In genomic region chr19:41235480-41235879, GRCh38 we compare ENCODE assay signal across 33 cellular contexts. TPM values are rescaled to one million over a fixed set of nuclear protein-coding genes. Genes with fewer than 3 reads are reported as not detected.
"Had no signal": no experiment of that assay in that cellular context is flagged by ENCODE, and none has a peak within 500 bp of the region (broad histone marks: within the 10 kb centered on the region; RNA-seq: fewer than 3 reads in every experiment).

No MANE protein-coding gene starts in this region.

- H3K27ac ChIP-seq: ascending aorta, cardiac muscle cell, WERI-Rb-1 had no signal

- ATAC-seq: activated CD4-positive, alpha-beta T cell treated with anti-CD3 and anti-CD28 coated beads for 36 hours; activated CD4-positive, CD25-positive, alpha-beta regulatory T cell treated with anti-CD3 and anti-CD28 coated beads, Interleukin-2, amount 50 U/mL, for 24 hours; activated CD8-positive, alpha-beta memory T cell treated with anti-CD3 and anti-CD28 coated beads, Interleukin-2, amount 10 ng/mL, durations not matched to agents 7 days and 5 days; activated CD8-positive, alpha-beta T cell treated with anti-CD3 and anti-CD28 coated beads, Interleukin-2, amount 10 ng/mL, durations not matched to agents 7 days and 5 days; activated naive CD8-positive, alpha-beta T cell treated with anti-CD3 and anti-CD28 coated beads, Interleukin-2, amount 50 U/mL, for 24 hours; WTC11 had no signal

- H3K4me1 ChIP-seq: ascending aorta had no signal

- DNase-seq: activated CD4-positive, alpha-beta memory T cell treated with anti-CD3 and anti-CD28 coated beads, Interleukin-2, amount 10 ng/mL, durations not matched to agents 7 days and 5 days; activated CD4-positive, alpha-beta T cell treated with anti-CD3 and anti-CD28 coated beads for 1 hour; activated CD4-positive, alpha-beta T cell treated with anti-CD3 and anti-CD28 coated beads for 36 hours; activated CD4-positive, alpha-beta T cell treated with anti-CD3 and anti-CD28 coated beads for 48 hours; activated CD4-positive, alpha-beta T cell treated with anti-CD3 and anti-CD28 coated beads, Interleukin-2, amount 10 ng/mL, durations not matched to agents 7 days and 5 days; activated CD4-positive, alpha-beta T cell treated with anti-CD3 and anti-CD28 coated beads, Interleukin-2, amount 50 U/mL, for 48 hours; activated CD4-positive, CD25-positive, alpha-beta regulatory T cell; activated CD8-positive, alpha-beta memory T cell treated with anti-CD3 and anti-CD28 coated beads for 24 hours; activated CD8-positive, alpha-beta memory T cell treated with anti-CD3 and anti-CD28 coated beads, Interleukin-2, amount 10 ng/mL, durations not matched to agents 7 days and 5 days; activated CD8-positive, alpha-beta memory T cell treated with anti-CD3 and anti-CD28 coated beads, Interleukin-2, amount 50 U/mL, for 48 hours; activated CD8-positive, alpha-beta T cell treated with anti-CD3 and anti-CD28 coated beads, Interleukin-2, amount 10 ng/mL, durations not matched to agents 7 days and 5 days; activated effector memory CD4-positive, alpha-beta T cell treated with Interleukin-2 at 50 U/mL for 16 hours; activated gamma-delta T cell; activated naive CD4-positive, alpha-beta T cell treated with anti-CD3 and anti-CD28 coated beads, Interleukin-2, amount 10 ng/mL, durations not matched to agents 7 days and 5 days; activated naive CD4-positive, alpha-beta T cell treated with Interleukin-2 at 50 U/mL for 16 hours; activated naive CD8-positive, alpha-beta T cell treated with anti-CD3 and anti-CD28 coated beads, Interleukin-2, amount 10 ng/mL, durations not matched to agents 7 days and 5 days; activated naive CD8-positive, alpha-beta T cell treated with anti-CD3 and anti-CD28 coated beads, Interleukin-2, amount 50 U/mL, for 24 hours; activated T-cell treated with anti-CD3 and anti-CD28 coated beads, Interleukin-2, amount 50 U/mL, for 24 hours; activated T-cell treated with anti-CD3 and anti-CD28 coated beads, Interleukin-2, amount 50 U/mL, for 48 hours; amygdala; anterior cingulate cortex; caudate nucleus; cerebellar nuclear complex; T-helper 1 cell; T-helper 2 cell; T-helper 9 cell; WERI-Rb-1 had no signal

- H3K4me3 ChIP-seq: ascending aorta, cardiac muscle cell had no signal

- FAIRE-seq: bronchial epithelial cell had no signal

- H3K36me3 ChIP-seq: WERI-Rb-1 had no signal

- H3K9me3 ChIP-seq: ascending aorta had no signal

- H3K27me3 ChIP-seq: ascending aorta, cardiac muscle cell had no signal

RNA-seq across cellular contexts. Expression of gene AXL, which starts 16.5 kb away (rescaled TPM):
- total RNA-seq: activated CD8-positive, alpha-beta T cell treated with anti-CD3 and anti-CD28 coated beads, Interleukin-2, amount 10 ng/mL, durations not matched to agents 7 days and 5 days had no signal

RNA-seq across cellular contexts. Expression of gene CYP2S1, which starts 42.5 kb away (rescaled TPM):
- total RNA-seq: ascending aorta, chondrocyte had no signal
